ENCODE assay signal across 1 cellular context in genomic region chr19:34963531-34964406, GRCh38.
TF ChIP-seq lines count a peak whose summit lies in the region.

ZNF792 (minus strand) TSS chr19:34964229; CDS start chr19:34963662, 567 bp downstream.

TF ChIP-seq in HepG2, 621 proteins besides CTCF, POLR2A, EP300 and RAD21 (continued from another document and continues in another):
- TF ChIP-seq, protein P1, sequence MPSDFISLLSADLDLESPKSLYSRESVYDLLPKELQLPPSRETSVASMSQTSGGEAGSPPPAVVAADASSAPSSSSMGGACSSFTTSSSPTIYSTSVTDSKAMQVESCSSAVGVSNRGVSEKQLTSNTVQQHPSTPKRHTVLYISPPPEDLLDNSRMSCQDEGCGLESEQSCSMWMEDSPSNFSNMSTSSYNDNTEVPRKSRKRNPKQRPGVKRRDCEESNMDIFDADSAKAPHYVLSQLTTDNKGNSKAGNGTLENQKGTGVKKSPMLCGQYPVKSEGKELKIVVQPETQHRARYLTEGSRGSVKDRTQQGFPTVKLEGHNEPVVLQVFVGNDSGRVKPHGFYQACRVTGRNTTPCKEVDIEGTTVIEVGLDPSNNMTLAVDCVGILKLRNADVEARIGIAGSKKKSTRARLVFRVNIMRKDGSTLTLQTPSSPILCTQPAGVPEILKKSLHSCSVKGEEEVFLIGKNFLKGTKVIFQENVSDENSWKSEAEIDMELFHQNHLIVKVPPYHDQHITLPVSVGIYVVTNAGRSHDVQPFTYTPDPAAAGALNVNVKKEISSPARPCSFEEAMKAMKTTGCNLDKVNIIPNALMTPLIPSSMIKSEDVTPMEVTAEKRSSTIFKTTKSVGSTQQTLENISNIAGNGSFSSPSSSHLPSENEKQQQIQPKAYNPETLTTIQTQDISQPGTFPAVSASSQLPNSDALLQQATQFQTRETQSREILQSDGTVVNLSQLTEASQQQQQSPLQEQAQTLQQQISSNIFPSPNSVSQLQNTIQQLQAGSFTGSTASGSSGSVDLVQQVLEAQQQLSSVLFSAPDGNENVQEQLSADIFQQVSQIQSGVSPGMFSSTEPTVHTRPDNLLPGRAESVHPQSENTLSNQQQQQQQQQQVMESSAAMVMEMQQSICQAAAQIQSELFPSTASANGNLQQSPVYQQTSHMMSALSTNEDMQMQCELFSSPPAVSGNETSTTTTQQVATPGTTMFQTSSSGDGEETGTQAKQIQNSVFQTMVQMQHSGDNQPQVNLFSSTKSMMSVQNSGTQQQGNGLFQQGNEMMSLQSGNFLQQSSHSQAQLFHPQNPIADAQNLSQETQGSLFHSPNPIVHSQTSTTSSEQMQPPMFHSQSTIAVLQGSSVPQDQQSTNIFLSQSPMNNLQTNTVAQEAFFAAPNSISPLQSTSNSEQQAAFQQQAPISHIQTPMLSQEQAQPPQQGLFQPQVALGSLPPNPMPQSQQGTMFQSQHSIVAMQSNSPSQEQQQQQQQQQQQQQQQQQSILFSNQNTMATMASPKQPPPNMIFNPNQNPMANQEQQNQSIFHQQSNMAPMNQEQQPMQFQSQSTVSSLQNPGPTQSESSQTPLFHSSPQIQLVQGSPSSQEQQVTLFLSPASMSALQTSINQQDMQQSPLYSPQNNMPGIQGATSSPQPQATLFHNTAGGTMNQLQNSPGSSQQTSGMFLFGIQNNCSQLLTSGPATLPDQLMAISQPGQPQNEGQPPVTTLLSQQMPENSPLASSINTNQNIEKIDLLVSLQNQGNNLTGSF (CRISPR knock-in tag; IDR thresholded peaks at IDR 0.05) = no peak
- TF ChIP-seq ZNF335 (CRISPR knock-in tag; IDR thresholded peaks at IDR 0.05) = no peak
- TF ChIP-seq, protein P2, sequence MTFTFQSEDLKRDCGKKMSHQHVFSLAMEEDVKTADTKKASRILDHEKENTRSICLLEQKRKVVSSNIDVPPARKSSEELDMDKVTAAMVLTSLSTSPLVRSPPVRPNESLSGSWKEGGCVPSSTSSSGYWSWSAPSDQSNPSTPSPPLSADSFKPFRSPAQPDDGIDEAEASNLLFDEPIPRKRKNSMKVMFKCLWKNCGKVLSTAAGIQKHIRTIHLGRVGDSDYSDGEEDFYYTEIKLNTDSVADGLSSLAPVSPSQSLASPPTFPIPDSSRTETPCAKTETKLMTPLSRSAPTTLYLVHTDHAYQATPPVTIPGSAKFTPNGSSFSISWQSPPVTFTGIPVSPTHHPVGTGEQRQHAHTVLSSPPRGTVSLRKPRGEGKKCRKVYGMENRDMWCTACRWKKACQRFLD (CRISPR knock-in tag; IDR thresholded peaks at IDR 0.05; ENCODE audit: borderline replicate concordance) = peak; percentile 76; the same call in 1 of the 2 replicates
- no peak for TF ChIP-seq IKZF1 (IDR thresholded peaks at IDR 0.05)
- TF ChIP-seq MZF1 (CRISPR knock-in tag; IDR thresholded peaks at IDR 0.05; ENCODE audit: borderline replicate concordance) = peak; percentile 86
- no peak for TF ChIP-seq SRF (IDR thresholded peaks at IDR 0.05; ENCODE audit: low read depth, low read length)
- peak; percentile 71; the same call in 1 of the 2 replicates for TF ChIP-seq FOXC1 (CRISPR knock-in tag; IDR thresholded peaks at IDR 0.05; ENCODE audit: borderline replicate concordance)
- TF ChIP-seq HNRNPL (IDR thresholded peaks at IDR 0.05; ENCODE audit: low read depth, low read length) = peak; percentile 50; the same call in 1 of the 2 replicates
- peak; percentile 72; the same call in 1 of the 2 replicates for TF ChIP-seq KDM5B (CRISPR knock-in tag; IDR thresholded peaks at IDR 0.05; ENCODE audit: borderline replicate concordance)
- peak; percentile 33; the same call in 1 of the 2 replicates for TF ChIP-seq CSRNP1 (CRISPR knock-in tag; IDR thresholded peaks at IDR 0.05)
- peak; percentile 92 for TF ChIP-seq ZFX (CRISPR knock-in tag; IDR thresholded peaks at IDR 0.05; ENCODE audit: low read depth)
- 0 out of 2 replicates have a peak, but pooled peaks have one; percentile 64 for TF ChIP-seq MAF1 (CRISPR knock-in tag; IDR thresholded peaks at IDR 0.05; ENCODE audit: borderline replicate concordance)
- TF ChIP-seq FOXO4 (CRISPR knock-in tag; conservative IDR thresholded peaks at IDR 0.05) = no peak
- peak; percentile 66; the same call in 1 of the 2 replicates for TF ChIP-seq SPEN (CRISPR knock-in tag; IDR thresholded peaks at IDR 0.05; ENCODE audit: low read depth)
- peak; percentile 55 for TF ChIP-seq KMT2B (CRISPR knock-in tag; IDR thresholded peaks at IDR 0.05)
- TF ChIP-seq ZNF543 (CRISPR knock-in tag; IDR thresholded peaks at IDR 0.05) = 0 out of 2 replicates have a peak, but pooled peaks have one; percentile 39
- peak; percentile 62; the same call in 1 of the 2 replicates for TF ChIP-seq EEA1 (CRISPR knock-in tag; IDR thresholded peaks at IDR 0.05; ENCODE audit: borderline replicate concordance)
- TF ChIP-seq TFAP4 (IDR thresholded peaks at IDR 0.05; ENCODE audit: borderline replicate concordance, low read depth) = peak; percentile 16; the same call in 1 of the 2 replicates
- no peak for TF ChIP-seq TCF12 (IDR thresholded peaks at IDR 0.05)
- no peak for TF ChIP-seq TCF12 (CRISPR knock-in tag; IDR thresholded peaks at IDR 0.05)
- TF ChIP-seq HNRNPLL (IDR thresholded peaks at IDR 0.05; ENCODE audit: low read depth, low read length, poor library complexity, severe bottlenecking) = peak; percentile 21
- TF ChIP-seq, protein P3, sequence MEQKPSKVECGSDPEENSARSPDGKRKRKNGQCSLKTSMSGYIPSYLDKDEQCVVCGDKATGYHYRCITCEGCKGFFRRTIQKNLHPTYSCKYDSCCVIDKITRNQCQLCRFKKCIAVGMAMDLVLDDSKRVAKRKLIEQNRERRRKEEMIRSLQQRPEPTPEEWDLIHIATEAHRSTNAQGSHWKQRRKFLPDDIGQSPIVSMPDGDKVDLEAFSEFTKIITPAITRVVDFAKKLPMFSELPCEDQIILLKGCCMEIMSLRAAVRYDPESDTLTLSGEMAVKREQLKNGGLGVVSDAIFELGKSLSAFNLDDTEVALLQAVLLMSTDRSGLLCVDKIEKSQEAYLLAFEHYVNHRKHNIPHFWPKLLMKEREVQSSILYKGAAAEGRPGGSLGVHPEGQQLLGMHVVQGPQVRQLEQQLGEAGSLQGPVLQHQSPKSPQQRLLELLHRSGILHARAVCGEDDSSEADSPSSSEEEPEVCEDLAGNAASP (CRISPR knock-in tag; IDR thresholded peaks at IDR 0.05; ENCODE audit: borderline replicate concordance) = peak; percentile 51; the same call in 1 of the 2 replicates
- 0 out of 2 replicates have a peak, but pooled peaks have one; percentile 57 for TF ChIP-seq TRAFD1 (CRISPR knock-in tag; IDR thresholded peaks at IDR 0.05; ENCODE audit: borderline replicate concordance)
- TF ChIP-seq ARID5B (CRISPR knock-in tag; IDR thresholded peaks at IDR 0.05) = peak; percentile 24; the same call in 1 of the 2 replicates
- TF ChIP-seq KLF16 (CRISPR knock-in tag; IDR thresholded peaks at IDR 0.05) = 0 out of 4 replicates have a peak, but pooled peaks of 1 of the 2 experiments have one; percentile 58
- no peak for TF ChIP-seq CC2D1A (CRISPR knock-in tag; IDR thresholded peaks at IDR 0.05)
- peak; percentile 18 for TF ChIP-seq HNRNPK (IDR thresholded peaks at IDR 0.05; ENCODE audit: low read depth, low read length, poor library complexity, severe bottlenecking)
- TF ChIP-seq ZFY (CRISPR knock-in tag; IDR thresholded peaks at IDR 0.05) = peak; percentile 81
- 0 out of 2 replicates have a peak, but pooled peaks have one; percentile 24 for TF ChIP-seq TGIF2 (CRISPR knock-in tag; IDR thresholded peaks at IDR 0.05)
- peak; percentile 44; the same call in 1 of the 2 replicates for TF ChIP-seq DRAP1 (CRISPR knock-in tag; IDR thresholded peaks at IDR 0.05)
- TF ChIP-seq ZNF441 (CRISPR knock-in tag; IDR thresholded peaks at IDR 0.05; ENCODE audit: borderline replicate concordance) = peak; percentile 92
- TF ChIP-seq RXRB (CRISPR knock-in tag; IDR thresholded peaks at IDR 0.05; ENCODE audit: borderline replicate concordance) = peak; percentile 18; the same call in 1 of the 2 replicates
- TF ChIP-seq, protein P4, sequence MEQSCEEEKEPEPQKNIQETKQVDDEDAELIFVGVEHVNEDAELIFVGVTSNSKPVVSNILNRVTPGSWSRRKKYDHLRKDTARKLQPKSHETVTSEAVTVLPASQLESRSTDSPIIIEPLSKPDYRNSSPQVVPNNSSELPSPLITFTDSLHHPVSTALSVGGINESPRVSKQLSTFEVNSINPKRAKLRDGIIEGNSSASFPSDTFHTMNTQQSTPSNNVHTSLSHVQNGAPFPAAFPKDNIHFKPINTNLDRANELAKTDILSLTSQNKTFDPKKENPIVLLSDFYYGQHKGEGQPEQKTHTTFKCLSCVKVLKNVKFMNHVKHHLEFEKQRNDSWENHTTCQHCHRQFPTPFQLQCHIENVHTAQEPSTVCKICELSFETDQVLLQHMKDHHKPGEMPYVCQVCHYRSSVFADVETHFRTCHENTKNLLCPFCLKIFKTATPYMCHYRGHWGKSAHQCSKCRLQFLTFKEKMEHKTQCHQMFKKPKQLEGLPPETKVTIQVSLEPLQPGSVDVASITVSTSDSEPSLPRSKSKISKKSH (CRISPR knock-in tag; IDR thresholded peaks at IDR 0.05; ENCODE audit: borderline replicate concordance) = 0 out of 2 replicates have a peak, but pooled peaks have one; percentile 20
- peak; percentile 68; the same call in 1 of the 2 replicates for TF ChIP-seq ZNF775 (CRISPR knock-in tag; IDR thresholded peaks at IDR 0.05; ENCODE audit: borderline replicate concordance)
- TF ChIP-seq, protein P5, sequence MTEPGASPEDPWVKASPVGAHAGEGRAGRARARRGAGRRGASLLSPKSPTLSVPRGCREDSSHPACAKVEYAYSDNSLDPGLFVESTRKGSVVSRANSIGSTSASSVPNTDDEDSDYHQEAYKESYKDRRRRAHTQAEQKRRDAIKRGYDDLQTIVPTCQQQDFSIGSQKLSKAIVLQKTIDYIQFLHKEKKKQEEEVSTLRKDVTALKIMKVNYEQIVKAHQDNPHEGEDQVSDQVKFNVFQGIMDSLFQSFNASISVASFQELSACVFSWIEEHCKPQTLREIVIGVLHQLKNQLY (CRISPR knock-in tag; IDR thresholded peaks at IDR 0.05) = peak; percentile 37; the same call in 1 of the 2 replicates
